Comparison of ENCODE assay signal across 24 cellular contexts in genomic region chr2:12615509-12615908, GRCh38.
DNase-seq lines count a peak whose midpoint lies in the region; ATAC-seq and TF ChIP-seq lines count a peak whose summit lies in the region.
"Had no signal": no experiment of that assay in that cellular context is flagged by ENCODE, and none has a peak within 500 bp of the region (broad histone marks: within the 10 kb centered on the region; RNA-seq: fewer than 3 reads in every experiment).

No MANE protein-coding gene starts in this region.

- no peak overlapping the region for H3K4me2 ChIP-seq in PC-3 (ENCODE audit: low read length)
- H3K4me2 ChIP-seq: A549 had no signal

- no peak overlapping the region for H3K4me3 ChIP-seq in CD4-positive, CD25-positive, alpha-beta regulatory T cell (ENCODE audit: low read depth, low read length)
- no peak overlapping the region for H3K4me3 ChIP-seq in PC-3 (ENCODE audit: low read length)
- H3K4me3 ChIP-seq: A549; BLaER1 treated with 17β-estradiol and CSF1 and Interleukin-3, amounts not matched to agents 10 nM and 100 nM; GM12878 had no signal

- DNase-seq in CD4-positive, CD25-positive, alpha-beta regulatory T cell, result peak in 1 of 3 donors; percentile 73
- peak; percentile 10 for DNase-seq in PC-3
- DNase-seq in fibroblast of gingiva (ENCODE audit: low read depth), result peak; percentile 14
- peak; percentile 33 for DNase-seq in iris pigment epithelial cell (ENCODE audit: low read depth)
- no peak for DNase-seq in GM19238 (ENCODE audit: insufficient read length, low spot score)
- no peak for DNase-seq in NK-92 treated with Interleukin-12 subunit alpha and Interleukin-12 subunit beta, amount 100 ng/mL, for 24 hours (lab: John Stamatoyannopoulos, UW)
- DNase-seq: AML-193; CD4-positive, alpha-beta memory T cell; CD8-positive, alpha-beta memory T cell; COR-L47; DMS 273 treated with DMSO at 0.1 percent for 48 hours; DMS153; DMS53; DMS79; DND-41; EL; GDM1 had no signal

- H4K20me1 ChIP-seq in PC-3 (ENCODE audit: low read length), result no peaks in the 10 kb centered on the region
- H4K20me1 ChIP-seq: BLaER1 treated with 17β-estradiol and CSF1 and Interleukin-3, amounts not matched to agents 10 nM and 100 nM had no signal

- peak; percentile 40 to 72 for ATAC-seq in CD4-positive, CD25-positive, alpha-beta regulatory T cell (ENCODE audit: low read depth in 2 of 2)
- ATAC-seq in PC-3, result no peak
- ATAC-seq in GM21515 (IDR thresholded peaks at IDR 0.05; ENCODE audit: unreplicated experiment), result no peak
- ATAC-seq: A549, GM12878 had no signal

- H3K4me1 ChIP-seq in CD4-positive, CD25-positive, alpha-beta regulatory T cell (ENCODE audit: control insufficient read depth, insufficient read depth, low read length, poor library complexity, severe bottlenecking), result no peaks in the 10 kb centered on the region
- H3K4me1 ChIP-seq in PC-3 (ENCODE audit: insufficient read depth, low read length), result peaks cover 6% of the 10 kb centered on the region
- H3K4me1 ChIP-seq: A549 had no signal

- H3K9me3 ChIP-seq in CD4-positive, CD25-positive, alpha-beta regulatory T cell (ENCODE audit: control insufficient read depth in 2 of 2, low read length in 2 of 2), result no peaks in the 10 kb centered on the region
- no peaks in the 10 kb centered on the region for H3K9me3 ChIP-seq in PC-3 (ENCODE audit: low read length)
- H3K9me3 ChIP-seq: A549; BLaER1 treated with 17β-estradiol and CSF1 and Interleukin-3, amounts not matched to agents 10 nM and 100 nM had no signal

- POLR2A ChIA-PET in PC-3 (lab: Charles Lee; ENCODE audit: unreplicated experiment), result no interaction called here

- H3K36me3 Mint-ChIP-seq in CD4-positive, CD25-positive, alpha-beta regulatory T cell, result peaks cover 6% of the 10 kb centered on the region
- H3K36me3 Mint-ChIP-seq: CD4-positive, alpha-beta memory T cell; CD8-positive, alpha-beta memory T cell had no signal

- H3K27me3 Mint-ChIP-seq in CD4-positive, CD25-positive, alpha-beta regulatory T cell, result no peaks in the 10 kb centered on the region
- H3K27me3 Mint-ChIP-seq: CD4-positive, alpha-beta memory T cell; CD8-positive, alpha-beta memory T cell had no signal

- H3K4me3 Mint-ChIP-seq in CD4-positive, CD25-positive, alpha-beta regulatory T cell, result no peak overlapping the region
- H3K4me3 Mint-ChIP-seq: B cell; CD4-positive, alpha-beta memory T cell; CD8-positive, alpha-beta memory T cell had no signal

- H3K36me3 ChIP-seq in CD4-positive, CD25-positive, alpha-beta regulatory T cell (ENCODE audit: control insufficient read depth, insufficient read depth, low read length), result no peaks in the 10 kb centered on the region
- H3K36me3 ChIP-seq in PC-3 (ENCODE audit: low read depth, low read length), result no peaks in the 10 kb centered on the region
- H3K36me3 ChIP-seq: BLaER1 treated with 17β-estradiol and CSF1 and Interleukin-3, amounts not matched to agents 10 nM and 100 nM had no signal

- no peak for TF ChIP-seq CTCF in PC-3 (conservative IDR thresholded peaks at IDR 0.05; ENCODE audit: low read depth, low read length)

- H3K4me1 Mint-ChIP-seq in CD4-positive, CD25-positive, alpha-beta regulatory T cell, result peaks cover 21 to 34% (median 25%) of the 10 kb centered on the region in 4 donors

- H3F3A ChIP-seq in PC-3 (ENCODE audit: low read length, unreplicated experiment), result no peaks in the 10 kb centered on the region

- H3K27ac Mint-ChIP-seq in CD4-positive, CD25-positive, alpha-beta regulatory T cell, result no peak overlapping the region
- H3K27ac Mint-ChIP-seq: B cell; CD4-positive, alpha-beta memory T cell had no signal

- no peak overlapping the region for H2AFZ ChIP-seq in PC-3 (ENCODE audit: low read length)

- no peak overlapping the region for H3K9ac ChIP-seq in PC-3 (ENCODE audit: low read length)
- H3K9ac ChIP-seq: BLaER1 treated with 17β-estradiol and CSF1 and Interleukin-3, amounts not matched to agents 10 nM and 100 nM had no signal

- H3K9me2 ChIP-seq in PC-3 (replicated peaks; ENCODE audit: low read length), result no peaks in the 10 kb centered on the region

- H3K27ac ChIP-seq in CD4-positive, CD25-positive, alpha-beta regulatory T cell (ENCODE audit: insufficient read depth, low read length, poor library complexity, severe bottlenecking), result no peak overlapping the region
- H3K27ac ChIP-seq in PC-3 (ENCODE audit: low read length), result no peak overlapping the region
- H3K27ac ChIP-seq: 22Rv1; A549; BLaER1 treated with 17β-estradiol and CSF1 and Interleukin-3, amounts not matched to agents 10 nM and 100 nM; C4-2B had no signal

- BruUV-seq in PC-3 (replicated peaks; lab: Mats Ljungman, UMichigan), result no TSS peak

- intact Hi-C loops in PC-3 (cut with micrococcal nuclease), result no loop called here

- H3K79me2 ChIP-seq in PC-3 (ENCODE audit: low read length), result no peaks in the 10 kb centered on the region

- H3K9me3 Mint-ChIP-seq in CD4-positive, CD25-positive, alpha-beta regulatory T cell, result no peaks in the 10 kb centered on the region
- H3K9me3 Mint-ChIP-seq: CD8-positive, alpha-beta memory T cell had no signal

- CTCF ChIA-PET in PC-3 (lab: Charles Lee), result no interaction called here

- H3K27me3 ChIP-seq in CD4-positive, CD25-positive, alpha-beta regulatory T cell (ENCODE audit: control insufficient read depth, insufficient read depth, low read length), result no peaks in the 10 kb centered on the region
- no peaks in the 10 kb centered on the region for H3K27me3 ChIP-seq in PC-3 (ENCODE audit: low read length)

Comparison
In these comparisons a context has a peak if more than half of its experiments do, and no peak if none do; other contexts are left out.
1. ATAC-seq: peak in CD4-positive, CD25-positive, alpha-beta regulatory T cell (2 of 2); none in PC-3 (single experiment) and GM21515 (single experiment).
2. DNase-seq: peak in PC-3 (single experiment), fibroblast of gingiva (single experiment) and iris pigment epithelial cell (single experiment); none in GM19238 (single experiment) and NK-92 treated with Interleukin-12 subunit alpha and Interleukin-12 subunit beta, amount 100 ng/mL, for 24 hours (single experiment).